In the genomic region with DNA sequence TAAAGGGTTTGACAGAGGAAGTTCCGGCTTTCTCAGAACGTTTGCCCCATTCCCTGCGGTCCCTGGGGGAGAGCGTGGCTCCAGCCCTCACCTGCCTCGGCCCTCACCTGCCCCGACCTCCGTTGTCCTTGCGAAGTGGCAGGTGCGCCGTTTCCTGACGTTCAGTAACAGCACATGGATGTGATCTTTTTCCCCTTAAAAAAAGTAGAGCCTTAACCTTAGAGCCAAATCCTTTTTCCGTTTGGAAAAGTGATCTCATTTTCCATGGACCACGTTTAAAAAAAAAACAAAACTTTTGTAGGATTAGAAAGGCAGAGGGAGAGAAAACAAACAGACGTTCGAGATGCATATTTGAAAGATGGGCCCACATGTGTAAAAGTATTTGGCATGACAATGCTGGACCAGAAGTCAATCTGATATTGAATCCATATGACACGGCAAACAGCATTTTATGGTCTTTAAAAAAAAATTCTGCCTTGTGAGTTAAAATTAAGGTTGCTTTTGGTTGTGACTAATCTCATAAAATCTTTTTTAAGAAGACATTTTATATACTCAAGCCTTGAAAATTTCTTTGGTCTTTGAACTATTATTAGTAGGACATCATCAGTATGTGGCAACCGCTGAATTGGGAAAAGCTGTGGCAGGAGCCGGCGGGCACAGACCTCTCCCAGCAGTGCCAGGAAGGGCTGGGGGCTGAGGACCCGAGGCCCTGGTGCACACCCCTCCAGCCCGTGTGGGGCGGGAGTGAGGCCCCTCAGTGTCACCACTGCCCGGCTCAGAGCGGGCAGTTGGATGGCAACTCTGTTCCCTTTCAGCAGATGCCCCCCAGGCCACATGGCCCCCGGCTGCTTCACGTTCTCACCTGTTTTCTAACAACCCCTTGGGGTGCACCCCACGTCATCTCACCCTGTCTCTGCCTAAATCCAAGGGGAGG, we compare ENCODE assay signal across 8 cellular contexts. TPM values are rescaled to one million over a fixed set of nuclear protein-coding genes. Genes with fewer than 3 reads are reported as not detected.
DNase-seq lines count a peak whose midpoint lies in the region; ATAC-seq, FAIRE-seq and TF ChIP-seq lines count a peak whose summit lies in the region.

No MANE protein-coding gene starts in this region.

- H3K4me1 Mint-ChIP-seq in glutamatergic neuron (ENCODE audit: low read depth, unreplicated experiment) = peaks cover 8% of the 10 kb centered on the region

- H3K4me3 Mint-ChIP-seq in glutamatergic neuron (ENCODE audit: unreplicated experiment) = no peak overlapping the region

- DNase-seq in SIG-M5 treated with dmso at 0.1 percent for 504 hours (lab: John Stamatoyannopoulos, UW; ENCODE audit: unreplicated experiment) (peak; percentile 43), SIG-M5 (lab: John Stamatoyannopoulos, UW) (no peak), SHP77 treated with DMSO at 0.1 percent for 48 hours (lab: John Stamatoyannopoulos, UW) (peak; percentile 96), glutamatergic neuron (no peak), stromal cell of bone marrow (ENCODE audit: low read depth) (peak; percentile 71), NCI-H345 (lab: John Stamatoyannopoulos, UW) (no peak), H54 (ENCODE audit: insufficient read length, low spot score) (no peak)

- peaks cover 12% of the 10 kb centered on the region for H3K36me3 Mint-ChIP-seq in glutamatergic neuron (ENCODE audit: unreplicated experiment)

- no peak for TF ChIP-seq POLR2A in H54 (IDR thresholded peaks at IDR 0.05; ENCODE audit: low read depth, low read length)

- TF ChIP-seq CTCF in glutamatergic neuron (IDR thresholded peaks at IDR 0.05; ENCODE audit: partially characterized antibody, unreplicated experiment) = no peak

- peaks cover 2% of the 10 kb centered on the region for H3K9me3 Mint-ChIP-seq in glutamatergic neuron (ENCODE audit: unreplicated experiment)

- H3K27me3 Mint-ChIP-seq in glutamatergic neuron (ENCODE audit: unreplicated experiment) = peaks cover 4% of the 10 kb centered on the region

- ATAC-seq in HG02943 (IDR thresholded peaks at IDR 0.05; ENCODE audit: low read depth, unreplicated experiment) = peak; percentile 6

- FAIRE-seq in H54 (lab: Jason Lieb, UNC) = no peak

- H3K27ac Mint-ChIP-seq in glutamatergic neuron (ENCODE audit: unreplicated experiment) = peak overlapping the region; percentile 55

RNA-seq across cellular contexts. Expression of a gene that starts 42.4 kb away (rescaled TPM):
- 55.4 TPM for total RNA-seq in glutamatergic neuron (ENCODE audit: unreplicated experiment)

Comparison
In these comparisons a context has a peak if more than half of its experiments do, and no peak if none do; other contexts are left out.
1. DNase-seq: peak in SIG-M5 treated with dmso at 0.1 percent for 504 hours (single experiment), SHP77 treated with DMSO at 0.1 percent for 48 hours (single experiment) and stromal cell of bone marrow (single experiment); none in SIG-M5 (single experiment), glutamatergic neuron (single experiment), NCI-H345 (single experiment) and H54 (single experiment).